Comparison of ENCODE assay signal across 8 cellular contexts in genomic region chr5:180816608-180817534, GRCh38. TPM values are rescaled to one million over a fixed set of nuclear protein-coding genes. Genes with fewer than 3 reads are reported as not detected.
DNase-seq lines count a peak whose midpoint lies in the region; ATAC-seq and TF ChIP-seq lines count a peak whose summit lies in the region.

No MANE protein-coding gene starts in this region.

- H3K9ac ChIP-seq in SK-N-MC (ENCODE audit: insufficient read length): peak overlapping the region; percentile 43

- H3K27ac Mint-ChIP-seq in activated T-cell treated with anti-CD3 and anti-CD28 coated beads, Interleukin-2, amount 50 U/mL, for 72 hours: peak overlapping the region; percentile 67

- no peak for DNase-seq in activated T-cell treated with anti-CD3 and anti-CD28 coated beads, Interleukin-2, amount 50 U/mL, for 72 hours
- no peak for DNase-seq in activated T-cell treated with anti-CD3 and anti-CD28 coated beads, Interleukin-2, amount 50 U/mL, for 48 hours
- no peak for DNase-seq in SK-N-MC (ENCODE audit: low read depth, low spot score)
- DNase-seq in left ventricle myocardium inferior: peak; percentile 56
- peak; percentile 68 for DNase-seq in testis
- no peak for DNase-seq in NK-92 treated with Interleukin-12 subunit alpha and Interleukin-12 subunit beta, amount 100 ng/mL, for 24 hours (lab: John Stamatoyannopoulos, UW)

- peak; percentile 18 for TF ChIP-seq CTCF in left ventricle myocardium inferior (IDR thresholded peaks at IDR 0.05; ENCODE audit: borderline replicate concordance)
- no peak for TF ChIP-seq CTCF in testis (IDR thresholded peaks at IDR 0.05)

- no peak for TF ChIP-seq POLR2A in testis (IDR thresholded peaks at IDR 0.05)

- peaks cover 63% of the 10 kb centered on the region for H3K4me1 Mint-ChIP-seq in activated T-cell treated with anti-CD3 and anti-CD28 coated beads, Interleukin-2, amount 50 U/mL, for 72 hours (ENCODE audit: low read depth)

- H3K36me3 Mint-ChIP-seq in activated T-cell treated with anti-CD3 and anti-CD28 coated beads, Interleukin-2, amount 50 U/mL, for 72 hours (ENCODE audit: insufficient read depth in 2 of 2): no peaks in the 10 kb centered on the region

- peak overlapping the region; percentile 68 to 82 for H3K4me3 Mint-ChIP-seq in activated T-cell treated with anti-CD3 and anti-CD28 coated beads, Interleukin-2, amount 50 U/mL, for 72 hours

- peak; percentile 42 to 53 for ATAC-seq in activated T-cell treated with anti-CD3 and anti-CD28 coated beads, Interleukin-2, amount 50 U/mL, for 72 hours (replicated peaks in 1 of 2)
- ATAC-seq in HG02884 (IDR thresholded peaks at IDR 0.05; ENCODE audit: unreplicated experiment): no peak
- no peak for ATAC-seq in GM21360 (IDR thresholded peaks at IDR 0.05; ENCODE audit: unreplicated experiment)

- 0 out of 2 replicates have a peak overlapping the region, but pooled peaks have one; percentile 15 for H3K4me3 ChIP-seq in SK-N-MC
- H3K4me3 ChIP-seq in left ventricle myocardium inferior: peak overlapping the region; percentile 27
- H3K4me3 ChIP-seq in testis: no peak overlapping the region

- no peaks in the 10 kb centered on the region for H3K27me3 Mint-ChIP-seq in activated T-cell treated with anti-CD3 and anti-CD28 coated beads, Interleukin-2, amount 50 U/mL, for 72 hours (ENCODE audit: low read depth)

- H3K36me3 ChIP-seq in SK-N-MC (ENCODE audit: insufficient read depth, low read length) (no peaks in the 10 kb centered on the region), left ventricle myocardium inferior (no peaks in the 10 kb centered on the region), testis (ENCODE audit: low read depth, missing control alignments) (no peaks in the 10 kb centered on the region)

- WGBS in testis, 2 donors: 34 to 42% methylated on average over 13 of the region's 13 CpGs

- no peaks in the 10 kb centered on the region for H3K9me3 Mint-ChIP-seq in activated T-cell treated with anti-CD3 and anti-CD28 coated beads, Interleukin-2, amount 50 U/mL, for 72 hours

- H3K9me3 ChIP-seq in SK-N-MC (ENCODE audit: low read depth, low read length): no peaks in the 10 kb centered on the region
- H3K9me3 ChIP-seq in left ventricle myocardium inferior (replicated peaks): no peaks in the 10 kb centered on the region
- no peaks in the 10 kb centered on the region for H3K9me3 ChIP-seq in testis

- intact Hi-C loops in left ventricle myocardium inferior (cut with micrococcal nuclease): no loop called here
- intact Hi-C loops in testis (cut with DNase I; ENCODE audit: low total_unique reads): no loop called here

- peaks cover 76% of the 10 kb centered on the region for H3K4me1 ChIP-seq in left ventricle myocardium inferior
- peaks cover 45% of the 10 kb centered on the region for H3K4me1 ChIP-seq in testis

- H3K27me3 ChIP-seq in left ventricle myocardium inferior (ENCODE audit: low read depth): no peaks in the 10 kb centered on the region
- H3K27me3 ChIP-seq in testis: no peaks in the 10 kb centered on the region

- no peak overlapping the region for H3K27ac ChIP-seq in SK-N-MC
- H3K27ac ChIP-seq in left ventricle myocardium inferior (replicated peaks): peak overlapping the region; percentile 100
- peak overlapping the region; percentile 81 to 87 for H3K27ac ChIP-seq in testis

RNA-seq across cellular contexts. Expression of gene MGAT1, which starts 14.3 kb away (rescaled TPM):
- 100 to 1,000 TPM; 102 to 109 TPM for total RNA-seq in activated T-cell treated with anti-CD3 and anti-CD28 coated beads, Interleukin-2, amount 50 U/mL, for 72 hours
- total RNA-seq in left ventricle myocardium inferior (60.4 TPM), testis (100 to 1,000 TPM in 1 of 2 donors, 10 to 100 TPM in 1; 95.8 to 136 TPM)
- polyA plus RNA-seq in testis (ENCODE audit: insufficient read depth, low read depth, low replicate concordance): 106 TPM

RNA-seq across cellular contexts. Expression of gene ZFP62, which starts 44.2 kb away (rescaled TPM):
- 10 to 100 TPM; 22.8 to 34.9 TPM for total RNA-seq in activated T-cell treated with anti-CD3 and anti-CD28 coated beads, Interleukin-2, amount 50 U/mL, for 72 hours
- total RNA-seq in left ventricle myocardium inferior (15.9 TPM), testis (10 to 100 TPM; 27.1 to 32.3 TPM)
- 29.2 TPM for polyA plus RNA-seq in testis (ENCODE audit: insufficient read depth, low read depth, low replicate concordance)

Comparison
In these comparisons a context has a peak if more than half of its experiments do, and no peak if none do; other contexts are left out.
1. ATAC-seq: peak in activated T-cell treated with anti-CD3 and anti-CD28 coated beads, Interleukin-2, amount 50 U/mL, for 72 hours (2 of 2); none in HG02884 (single experiment) and GM21360 (single experiment).
2. DNase-seq: peak in left ventricle myocardium inferior (single experiment) and testis (single experiment); none in activated T-cell treated with anti-CD3 and anti-CD28 coated beads, Interleukin-2, amount 50 U/mL, for 72 hours (0 of 2), activated T-cell treated with anti-CD3 and anti-CD28 coated beads, Interleukin-2, amount 50 U/mL, for 48 hours (0 of 2), SK-N-MC (single experiment) and NK-92 treated with Interleukin-12 subunit alpha and Interleukin-12 subunit beta, amount 100 ng/mL, for 24 hours (single experiment).
3. H3K4me3 ChIP-seq: peak in SK-N-MC (single experiment) and left ventricle myocardium inferior (single experiment); none in testis (0 of 2).